ENCODE assay signal across 9 cellular contexts in the genomic region with DNA sequence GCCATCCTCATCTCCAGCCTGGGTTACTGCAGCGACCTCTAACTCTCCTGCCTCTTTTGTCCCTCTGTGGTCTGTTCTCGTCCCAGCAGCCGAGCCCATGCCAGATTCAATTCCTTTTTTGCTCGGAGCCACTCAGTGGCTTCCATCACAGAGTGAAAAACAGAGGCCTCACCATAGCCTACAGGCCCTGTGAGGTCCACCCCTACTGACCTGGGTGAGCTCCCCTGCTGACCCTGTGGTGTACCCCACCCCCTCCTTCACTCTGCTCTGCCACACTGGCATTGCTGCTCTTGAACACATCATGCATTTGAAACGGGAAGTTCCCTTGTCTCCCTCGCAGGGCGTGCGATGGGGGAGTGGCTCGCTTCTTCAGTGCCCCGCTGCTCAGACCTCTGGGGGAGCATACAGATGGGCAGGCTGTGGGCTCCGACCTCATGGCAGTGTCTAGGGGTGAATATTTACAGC.
DNase-seq lines count a peak whose midpoint lies in the region; ATAC-seq and TF ChIP-seq lines count a peak whose summit lies in the region.
"Had no signal": no experiment of that assay in that cellular context is flagged by ENCODE, and none has a peak within 500 bp of the region (broad histone marks: within the 10 kb centered on the region; RNA-seq: fewer than 3 reads in every experiment).

No MANE protein-coding gene starts in this region.

- H3K4me3 ChIP-seq in HEK293 (ENCODE audit: low read depth, low read length) = no peak overlapping the region

- H3K27ac ChIP-seq in HEK293 (ENCODE audit: extremely low read depth, low read depth, low read length) = no peak overlapping the region
- H3K27ac ChIP-seq: VCaP had no signal

- CTCF ChIA-PET in HEK293 (lab: Yijun Ruan, JAX) = interaction anchor here (0.6 kb wide), 2 partner anchors 98 to 722 kb away, joined by 3 read pairs; no protein-coding TSS in a partner anchor

- peak; percentile 46 for DNase-seq in activated CD4-positive, CD25-positive, alpha-beta regulatory T cell treated with anti-CD3 and anti-CD28 coated beads, Interleukin-2, amount 50 U/mL, for 16 hours (ENCODE audit: low read depth, low spot score)
- peak; percentile 55 for DNase-seq in effector CD4-positive, alpha-beta T cell
- DNase-seq in stimulated activated CD8-positive, alpha-beta memory T cell treated with anti-CD3 and anti-CD28 coated beads, Interleukin-4, amount 100 ng/mL, for 48 hours = peak; percentile 86
- DNase-seq in hepatic stellate cell (ENCODE audit: low spot score) (no peak), NCI-H510A treated with DMSO at 0.1 percent for 48 hours (lab: John Stamatoyannopoulos, UW) (no peak), NK-92 (lab: John Stamatoyannopoulos, UW; ENCODE audit: unreplicated experiment) (no peak)

- no peak for ATAC-seq in HG03045 (IDR thresholded peaks at IDR 0.05; ENCODE audit: unreplicated experiment)

- TF ChIP-seq CTCF in HEK293 (tag by site-specific recombination; IDR thresholded peaks at IDR 0.05) = no peak

- H3K9me3 ChIP-seq in HEK293 (ENCODE audit: control insufficient read depth, insufficient read depth, low read depth, low read length) = no peaks in the 10 kb centered on the region

- no peaks in the 10 kb centered on the region for H3K4me1 ChIP-seq in HEK293 (ENCODE audit: control insufficient read depth, insufficient read depth, low read length)

- POLR2A ChIA-PET in HEK293 (lab: Yijun Ruan, JAX) = no interaction called here

- H3K36me3 ChIP-seq in HEK293 (ENCODE audit: control insufficient read depth in 2 of 2, insufficient read depth in 1 of 2, low read length in 2 of 2) = peaks cover 0 to 30% of the 10 kb centered on the region in 2 experiments; a peak in 2 of 3 replicates

TF ChIP-seq in HEK293, 187 proteins besides CTCF, POLR2A, EP300 and RAD21:
- TF ChIP-seq SP7 (tag by site-specific recombination; IDR thresholded peaks at IDR 0.05) (no peak), GLIS1 (tag by site-specific recombination; IDR thresholded peaks at IDR 0.05) (peak; percentile 31)

Comparison
In these comparisons a context has a peak if more than half of its experiments do, and no peak if none do; other contexts are left out.
1. DNase-seq: peak in activated CD4-positive, CD25-positive, alpha-beta regulatory T cell treated with anti-CD3 and anti-CD28 coated beads, Interleukin-2, amount 50 U/mL, for 16 hours (single experiment), effector CD4-positive, alpha-beta T cell (single experiment) and stimulated activated CD8-positive, alpha-beta memory T cell treated with anti-CD3 and anti-CD28 coated beads, Interleukin-4, amount 100 ng/mL, for 48 hours (single experiment); none in hepatic stellate cell (single experiment), NCI-H510A treated with DMSO at 0.1 percent for 48 hours (single experiment) and NK-92 (single experiment).